Comparison of ENCODE assay signal across 16 cellular contexts in the genomic region with DNA sequence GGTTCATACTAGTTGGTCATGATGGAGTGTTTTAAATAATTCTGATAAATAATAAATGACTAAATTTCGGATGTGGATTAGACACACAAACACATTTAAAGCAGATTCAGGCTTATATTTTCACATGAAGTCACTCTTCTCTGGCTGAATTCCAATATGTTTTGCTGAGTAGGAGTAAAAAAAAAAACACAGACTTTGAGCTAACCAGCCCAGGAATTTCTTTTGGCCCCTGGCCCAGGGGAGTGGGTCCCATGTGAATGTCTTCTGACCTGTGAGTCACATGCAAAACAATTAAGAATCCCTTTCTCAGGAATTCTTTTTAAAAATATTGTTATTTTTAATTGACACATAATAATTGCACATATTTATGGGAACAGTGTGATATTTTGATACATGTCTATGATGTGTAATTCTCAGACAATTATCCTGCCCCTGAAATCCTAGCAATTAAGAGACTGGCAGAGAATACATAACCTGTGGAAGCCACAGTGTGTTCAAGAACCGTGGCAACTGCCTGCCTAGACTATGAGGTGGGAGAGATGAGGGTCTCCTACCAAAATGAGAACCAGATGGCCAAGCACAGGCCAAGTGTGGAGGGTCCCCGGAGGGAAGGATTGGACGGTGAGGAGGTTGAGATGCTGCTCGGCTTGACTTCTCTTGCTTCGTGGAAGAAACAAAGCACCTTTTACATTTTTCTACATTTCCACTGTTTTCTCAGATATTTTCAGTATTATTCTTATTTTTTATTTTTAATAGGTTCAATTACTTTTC.
DNase-seq lines count a peak whose midpoint lies in the region; TF ChIP-seq lines count a peak whose summit lies in the region.
"Had no signal": no experiment of that assay in that cellular context is flagged by ENCODE, and none has a peak within 500 bp of the region (broad histone marks: within the 10 kb centered on the region; RNA-seq: fewer than 3 reads in every experiment).

No MANE protein-coding gene starts in this region.

- 30 to 38% (median 31%) methylated on average over 6 of the region's 6 CpGs for WGBS in ovary, 3 donors

- DNase-seq in Daoy (ENCODE audit: low read depth): peak; percentile 55
- DNase-seq in RPMI8226: peak; percentile 53
- DNase-seq in fibroblast of the conjunctiva (ENCODE audit: low read depth): peak; percentile 53
- DNase-seq in ovary: peak in 4 of 5 donors; percentile 36 to 63 (median 48)
- DNase-seq in T-helper 1 cell: no peak
- DNase-seq in stimulated activated naive CD4-positive, alpha-beta T cell (lab: John Stamatoyannopoulos, UW): no peak
- no peak for DNase-seq in cerebellar cortex (ENCODE audit: low spot score)
- DNase-seq in activated T-cell treated with anti-CD3 and anti-CD28 coated beads, Interleukin-2, amount 50 U/mL, for 48 hours: no peak
- DNase-seq: naive thymus-derived CD4-positive, alpha-beta T cell; NCI-H1417 treated with DMSO at 0.1 percent for 48 hours; NCI-H526 treated with DMSO at 0.1 percent for 48 hours; SIG-M5; stimulated activated CD8-positive, alpha-beta memory T cell treated with anti-CD3 and anti-CD28 coated beads, Interleukin-4, amount 100 ng/mL, for 48 hours; WERI-Rb-1 had no signal

- no peaks in the 10 kb centered on the region for H3K27me3 ChIP-seq in ovary
- H3K27me3 ChIP-seq: adrenal gland had no signal

- TF ChIP-seq CTCF in ovary (IDR thresholded peaks at IDR 0.05): no peak

- no peak overlapping the region for H3K27ac ChIP-seq in ovary
- H3K27ac ChIP-seq: adrenal gland, C4-2B, WERI-Rb-1 had no signal

- no peaks in the 10 kb centered on the region for H3K36me3 ChIP-seq in ovary
- H3K36me3 ChIP-seq: adrenal gland, WERI-Rb-1 had no signal

- H3K4me3 ChIP-seq in ovary: no peak overlapping the region
- H3K4me3 ChIP-seq: adrenal gland had no signal

- H3K4me1 ChIP-seq in ovary (ENCODE audit: insufficient read depth): no peaks in the 10 kb centered on the region
- H3K4me1 ChIP-seq: adrenal gland had no signal

- intact Hi-C loops in ovary (cut with DNase I): no loop called here

- no peaks in the 10 kb centered on the region for H3K9me3 ChIP-seq in ovary
- H3K9me3 ChIP-seq: adrenal gland had no signal

- TF ChIP-seq POLR2A in ovary (IDR thresholded peaks at IDR 0.05): no peak

- no peak for TF ChIP-seq EP300 in ovary (IDR thresholded peaks at IDR 0.05)

Comparison
In these comparisons a context has a peak if more than half of its experiments do, and no peak if none do; other contexts are left out.
1. DNase-seq: peak in Daoy (single experiment), RPMI8226 (single experiment), fibroblast of the conjunctiva (single experiment) and ovary (4 of 5); none in T-helper 1 cell (0 of 5), stimulated activated naive CD4-positive, alpha-beta T cell (0 of 6), cerebellar cortex (single experiment) and activated T-cell treated with anti-CD3 and anti-CD28 coated beads, Interleukin-2, amount 50 U/mL, for 48 hours (0 of 2).